In genomic region chr9:71446081-71446480, GRCh38 we compare ENCODE assay signal across 1 cellular context.
TF ChIP-seq lines count a peak whose summit lies in the region.

No MANE protein-coding gene starts in this region.

TF ChIP-seq in GM23338, 12 proteins besides CTCF, POLR2A, EP300 and RAD21 (continued from another document):
- no peak for TF ChIP-seq ETS1 (IDR thresholded peaks at IDR 0.05)
